11 cellular contexts compared by ENCODE assay signal in genomic region chr1:56758135-56758534, GRCh38.
A peak's percentile ranks its signal among the peaks of the same experiment; 100 is the strongest.
DNase-seq lines count a peak whose midpoint lies in the region; ATAC-seq, FAIRE-seq and TF ChIP-seq lines count a peak whose summit lies in the region.
"Had no signal": no experiment of that assay in that cellular context is flagged by ENCODE, and none has a peak within 500 bp of the region (broad histone marks: within the 10 kb centered on the region; RNA-seq: fewer than 3 reads in every experiment).

No MANE protein-coding gene starts in this region.

- no peak for ATAC-seq in GM21528 (IDR thresholded peaks at IDR 0.05; ENCODE audit: low FRiP score, unreplicated experiment)
- no peak for ATAC-seq in HG03520 (IDR thresholded peaks at IDR 0.05; ENCODE audit: unreplicated experiment)

- no peaks in the 10 kb centered on the region for H3K9me3 ChIP-seq in HEK293 (ENCODE audit: control insufficient read depth, insufficient read depth, low read depth, low read length)
- no peaks in the 10 kb centered on the region for H3K9me3 ChIP-seq in keratinocyte (ENCODE audit: control insufficient read depth, low read depth, low read length)

- peak; percentile 36 for FAIRE-seq in keratinocyte (lab: Jason Lieb, UNC)
- FAIRE-seq: TTC549 had no signal

- H3K27me3 ChIP-seq in keratinocyte (ENCODE audit: control insufficient read depth, extremely low read depth, insufficient read depth, low read length), result no peaks in the 10 kb centered on the region

- no peaks in the 10 kb centered on the region for H4K20me1 ChIP-seq in keratinocyte (ENCODE audit: control insufficient read depth, extremely low read depth, insufficient read depth, low read length)

- CTCF ChIA-PET in HEK293 (lab: Yijun Ruan, JAX), result interaction anchor here (0.7 to 1.3 kb wide), 11 partner anchors 9 to 1090 kb away, joined by 3 to 10 read pairs (median 3); no protein-coding TSS in a partner anchor

- in situ Hi-C loops in SK-MEL-5 (cut with HindIII; ENCODE audit: low pct_unique_long_range_greater_than_20kb, low sequenced_read_pairs) (no loop called here), GM13977 (cut with MboI; ENCODE audit: low pct_unique_long_range_greater_than_20kb, low sequenced_read_pairs, unreplicated experiment) (no loop called here)

- H3K4me1 ChIP-seq in HEK293 (ENCODE audit: control insufficient read depth, insufficient read depth, low read length), result no peaks in the 10 kb centered on the region
- H3K4me1 ChIP-seq in keratinocyte (ENCODE audit: control insufficient read depth, extremely low read depth, insufficient read depth, low read length), result no peaks in the 10 kb centered on the region

- no peak overlapping the region for H3K27ac ChIP-seq in HEK293 (ENCODE audit: extremely low read depth, low read depth, low read length)
- H3K27ac ChIP-seq in keratinocyte (ENCODE audit: control insufficient read depth, insufficient read depth, low read length), result no peak overlapping the region

- dilution Hi-C loops in keratinocyte (cut with MboI; ENCODE audit: extremely low pct_ligation_motif_present, low sequenced_read_pairs), result no loop called here

- TF ChIP-seq CTCF in HEK293 (tag by site-specific recombination; IDR thresholded peaks at IDR 0.05) (0 out of 2 replicates have a peak, but pooled peaks have one; percentile 35), keratinocyte (optimal IDR thresholded peaks at IDR 0.05 in 1 of 3, IDR thresholded peaks at IDR 0.05 in 1 of 3, conservative IDR thresholded peaks at IDR 0.05 in 1 of 3; ENCODE audit: extremely low read depth in 1 of 3, insufficient read depth in 2 of 3, low read length in 3 of 3) (peak; percentile 24 to 70 (median 41)), GM13977 (IDR thresholded peaks at IDR 0.05; ENCODE audit: extremely low read depth, insufficient read depth, missing control alignments) (no peak)

- no peaks in the 10 kb centered on the region for H3K79me2 ChIP-seq in keratinocyte (ENCODE audit: control insufficient read depth, insufficient read depth, low read length)

- POLR2A ChIA-PET in HEK293 (lab: Yijun Ruan, JAX), result no interaction called here

- H3K9ac ChIP-seq in keratinocyte (ENCODE audit: control insufficient read depth, extremely low read depth, insufficient read depth, low read length), result no peak overlapping the region

- H3K36me3 ChIP-seq in HEK293 (ENCODE audit: control insufficient read depth in 2 of 2, insufficient read depth in 1 of 2, low read length in 2 of 2) (no peaks in the 10 kb centered on the region), keratinocyte (ENCODE audit: control insufficient read depth in 2 of 2, extremely low read depth in 1 of 2, insufficient read depth in 2 of 2, low read length in 2 of 2) (no peaks in the 10 kb centered on the region)

- no peaks in the 10 kb centered on the region for H3K9me1 ChIP-seq in keratinocyte (ENCODE audit: control insufficient read depth, extremely low read depth, insufficient read depth, low read length)

- no peak overlapping the region for H2AFZ ChIP-seq in keratinocyte (ENCODE audit: control insufficient read depth, low read length)

- no peak overlapping the region for H3K4me2 ChIP-seq in keratinocyte (ENCODE audit: control insufficient read depth, extremely low read depth, insufficient read depth, low read depth, low read length)

- no peak overlapping the region for H3K4me3 ChIP-seq in HEK293 (ENCODE audit: low read depth, low read length)
- H3K4me3 ChIP-seq in keratinocyte (ENCODE audit: control insufficient read depth in 2 of 3, extremely low read depth in 1 of 3, insufficient read depth in 2 of 3, low read depth in 1 of 3, low read length in 3 of 3), result no peak overlapping the region

- peak; percentile 56 for DNase-seq in COR-L47 (lab: John Stamatoyannopoulos, UW)
- peak; percentile 61 for DNase-seq in SK-MEL-5 (ENCODE audit: low read depth, low spot score)
- DNase-seq in keratinocyte (ENCODE audit: low read depth, low spot score), result no peak
- DNase-seq in GM13977 (ENCODE audit: low spot score), result no peak
- no peak for DNase-seq in activated gamma-delta T cell (lab: John Stamatoyannopoulos, UW)
- DNase-seq: CD4-positive, CD25-positive, alpha-beta regulatory T cell; NCI-H1048 had no signal

TF ChIP-seq in HEK293, 187 proteins besides CTCF, POLR2A, EP300 and RAD21:
- TF ChIP-seq HOXA7 (CRISPR knock-in tag; IDR thresholded peaks at IDR 0.05; ENCODE audit: borderline replicate concordance) (no peak), ZFP37 (tag by site-specific recombination; IDR thresholded peaks at IDR 0.05) (no peak), ZSCAN16 (tag by site-specific recombination; IDR thresholded peaks at IDR 0.05) (no peak)

Comparison
In these comparisons a context has a peak if more than half of its experiments do, and no peak if none do; other contexts are left out.
1. DNase-seq: peak in COR-L47 (single experiment) and SK-MEL-5 (single experiment); none in keratinocyte (single experiment), GM13977 (single experiment) and activated gamma-delta T cell (single experiment).